ENCODE assay signal across 26 cellular contexts in genomic region chr15:95536638-95537037, GRCh38.
"Had no signal": no experiment of that assay in that cellular context is flagged by ENCODE, and none has a peak within 500 bp of the region (broad histone marks: within the 10 kb centered on the region; RNA-seq: fewer than 3 reads in every experiment).

No MANE protein-coding gene starts in this region.

- H3K27ac ChIP-seq: stomach, suprapubic skin, testis, thoracic aorta, thyroid gland, tibial artery, tibial nerve, transverse colon, upper lobe of left lung, upper lobe of right lung, uterus, vagina had no signal

- H3K4me3 ChIP-seq: stomach, suprapubic skin, testis, thoracic aorta, thyroid gland, tibial artery, tibial nerve, transverse colon, upper lobe of left lung, upper lobe of right lung, uterus, vagina had no signal

- H3K27me3 ChIP-seq: stomach, suprapubic skin, testis, thyroid gland, tibial artery, tibial nerve, transverse colon, upper lobe of left lung, upper lobe of right lung, uterus, vagina had no signal

- H3K4me1 ChIP-seq: stomach, suprapubic skin, testis, thyroid gland, transverse colon, upper lobe of left lung, upper lobe of right lung, vagina had no signal

- H3K9me3 ChIP-seq: stomach, suprapubic skin, testis, thoracic aorta, thyroid gland, tibial artery, tibial nerve, transverse colon, upper lobe of left lung, upper lobe of right lung, uterus, vagina had no signal

- DNase-seq: stimulated activated CD4-positive, alpha-beta T cell treated with anti-CD3 and anti-CD28 coated beads, Interleukin-2, amount 100 ng/mL, for 48 hours; stimulated activated CD4-positive, alpha-beta T cell treated with anti-CD3 and anti-CD28 coated beads, Interleukin-4, amount 100 ng/mL, for 1 hour; stimulated activated CD4-positive, alpha-beta T cell treated with anti-CD3 and anti-CD28 coated beads, Interleukin-4, amount 100 ng/mL, for 24 hours; stimulated activated CD4-positive, alpha-beta T cell treated with anti-CD3 and anti-CD28 coated beads, Interleukin-4, amount 100 ng/mL, for 4 hours; stimulated activated CD8-positive, alpha-beta memory T cell treated with anti-CD3 and anti-CD28 coated beads, Interleukin-4, amount 100 ng/mL, for 48 hours; stimulated activated naive B cell treated with anti-CD40 and anti-IgM and Interleukin-4, amounts not matched to agents 10 μg/mL and 1 μg/mL and 100 μg/mL, for 72 hours; stimulated activated naive CD4-positive, alpha-beta T cell; stimulated activated naive CD4-positive, alpha-beta T cell treated with Interleukin-2 at 50 U/mL for 16 hours; stimulated activated naive CD8-positive, alpha-beta T cell treated with anti-CD3 and anti-CD28 coated beads, Interleukin-15, amount 100 ng/mL, for 72 hours; stimulated activated naive CD8-positive, alpha-beta T cell treated with anti-CD3 and anti-CD28 coated beads, Interleukin-15, Interleukin-2, amounts not matched to agents 100 U/mL and 50 U/mL, for 24 hours; stomach; substantia nigra; testis; thyroid gland; tibial artery; transverse colon; trophoblast cell; upper lobe of right lung; uterus had no signal

- ATAC-seq: stimulated activated effector memory CD8-positive, alpha-beta T cell treated with anti-CD3 and anti-CD28 coated beads, Interleukin-12 subunit alpha, Interleukin-12 subunit beta, amount 100 ng/mL, for 72 hours; stimulated activated memory B cell treated with anti-CD40 and anti-IgM and Interleukin-4, amounts not matched to agents 10 μg/mL and 1 μg/mL and 100 μg/mL, for 72 hours; stimulated activated naive B cell treated with anti-CD40 and anti-IgM and Interleukin-4, amounts not matched to agents 10 μg/mL and 1 μg/mL and 100 μg/mL, for 72 hours; stimulated activated naive CD8-positive, alpha-beta T cell treated with anti-CD3 and anti-CD28 coated beads, Interleukin-15, amount 100 ng/mL, for 72 hours; stimulated activated naive CD8-positive, alpha-beta T cell treated with anti-CD3 and anti-CD28 coated beads, Interleukin-15, Interleukin-2, amounts not matched to agents 100 U/mL and 50 U/mL, for 24 hours; upper lobe of right lung had no signal

- H3K36me3 ChIP-seq: stomach, suprapubic skin, thoracic aorta, thyroid gland, tibial artery, tibial nerve, transverse colon, upper lobe of left lung, upper lobe of right lung, uterus, vagina had no signal
